ENCODE assay signal across 28 cellular contexts in the genomic region with DNA sequence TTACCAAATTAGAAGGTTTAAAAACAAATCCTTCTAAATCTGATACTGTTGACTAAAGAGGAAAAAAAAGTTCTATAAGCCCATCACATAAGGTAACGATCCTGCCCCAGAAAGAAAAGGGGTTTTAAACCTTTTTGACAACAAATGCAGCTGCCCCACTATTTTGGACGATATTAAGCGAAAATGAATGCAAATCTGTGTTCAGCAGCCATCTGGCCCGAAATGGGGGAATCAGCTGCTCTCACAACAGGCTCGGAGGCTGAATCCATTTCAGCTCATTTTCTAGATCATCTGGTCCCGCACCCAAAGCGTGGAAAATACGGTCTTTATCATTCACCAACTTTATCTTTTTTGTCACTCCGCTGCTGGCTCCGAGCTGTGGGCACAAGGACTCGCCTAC. TPM values are rescaled to one million over a fixed set of nuclear protein-coding genes. Genes with fewer than 3 reads are reported as not detected.
DNase-seq lines count a peak whose midpoint lies in the region; ATAC-seq and TF ChIP-seq lines count a peak whose summit lies in the region.
"Had no signal": no experiment of that assay in that cellular context is flagged by ENCODE, and none has a peak within 500 bp of the region (broad histone marks: within the 10 kb centered on the region; RNA-seq: fewer than 3 reads in every experiment).

No MANE protein-coding gene starts in this region.

- H3K4me1 ChIP-seq in iPS-20b (ENCODE audit: insufficient read depth, low read length) (peaks cover 15% of the 10 kb centered on the region; the same call in 1 of the 2 replicates), left lung (peaks cover 0 to 53% of the 10 kb centered on the region in 2 donors)

- ATAC-seq in sciatic nerve (no peak), left lung (no peak)
- ATAC-seq: activated CD8-positive, alpha-beta T cell treated with anti-CD3 and anti-CD28 coated beads, Interleukin-2, amount 10 ng/mL, durations not matched to agents 7 days and 5 days; activated T-helper 17 cell treated with anti-CD3 and anti-CD28 coated beads, Interleukin-2, amount 50 U/mL, for 72 hours; left lobe of liver had no signal

- H3K9me3 ChIP-seq in SK-N-MC (ENCODE audit: low read depth, low read length) (no peaks in the 10 kb centered on the region), iPS-20b (ENCODE audit: insufficient read depth, low read depth, low read length) (no peaks in the 10 kb centered on the region), left lung (no peaks in the 10 kb centered on the region)
- H3K9me3 ChIP-seq: adrenal gland, ovary, stomach had no signal

- TF ChIP-seq CTCF in left lung (IDR thresholded peaks at IDR 0.05), result no peak

- H3K27me3 ChIP-seq in iPS-20b (ENCODE audit: insufficient read depth, low read length), result peaks cover 98% of the 10 kb centered on the region
- H3K27me3 ChIP-seq in left lung, result peaks cover 96 to 100% of the 10 kb centered on the region in 2 donors

- H3K9ac ChIP-seq in SK-N-MC (ENCODE audit: insufficient read length), result no peak overlapping the region
- H3K9ac ChIP-seq in iPS-20b (ENCODE audit: low read depth, low read length), result no peak overlapping the region

- H3K36me3 ChIP-seq in SK-N-MC (ENCODE audit: insufficient read depth, low read length) (peaks cover 16% of the 10 kb centered on the region), iPS-20b (ENCODE audit: insufficient read depth, low read depth, low read length) (no peaks in the 10 kb centered on the region), left lung (no peaks in the 10 kb centered on the region)
- H3K36me3 ChIP-seq: adrenal gland, cardiac muscle cell, ovary, stomach had no signal

- H3K4me3 ChIP-seq in SK-N-MC (no peak overlapping the region), iPS-20b (ENCODE audit: low read length) (0 out of 2 replicates have a peak overlapping the region, but pooled peaks have one; percentile 22), left lung (no peak overlapping the region)
- H3K4me3 ChIP-seq: adrenal gland, cardiac muscle cell, ovary, stomach had no signal

- H3K27ac ChIP-seq in SK-N-MC (peak overlapping the region; percentile 42; the same call in 1 of the 2 replicates), iPS-20b (ENCODE audit: low read length) (no peak overlapping the region), left lung (no peak overlapping the region)
- H3K27ac ChIP-seq: 22Rv1, adrenal gland, cardiac muscle cell, epithelial cell of prostate, ovary, stomach, VCaP had no signal

- intact Hi-C loops in sciatic nerve (cut with DNase I), result loop anchor here (10.0 kb wide), 1 partner anchor 932 kb away; no protein-coding TSS in a partner anchor
- intact Hi-C loops in left lung (cut with DNase I), result loop anchor here in 1 of 2 donors (10.0 kb wide), 1 partner anchor 932 kb away; no protein-coding TSS in a partner anchor

- peak; percentile 67 for DNase-seq in DMS 273 (lab: John Stamatoyannopoulos, UW; ENCODE audit: unreplicated experiment)
- no peak for DNase-seq in DMS 273 treated with DMSO at 0.1 percent for 48 hours (lab: John Stamatoyannopoulos, UW)
- no peak for DNase-seq in SK-N-MC (ENCODE audit: low read depth, low spot score)
- peak; percentile 49 for DNase-seq in sciatic nerve (ENCODE audit: low spot score)
- DNase-seq in middle frontal gyrus (ENCODE audit: extremely low spot score, low spot score), result no peak
- no peak for DNase-seq in left lung
- DNase-seq in NCI-H345 treated with DMSO at 0.1 percent for 48 hours (lab: John Stamatoyannopoulos, UW; ENCODE audit: unreplicated experiment), result no peak
- DNase-seq: activated CD8-positive, alpha-beta T cell treated with anti-CD3 and anti-CD28 coated beads, Interleukin-2, amount 10 ng/mL, durations not matched to agents 7 days and 5 days; adrenal gland; dermis blood vessel endothelial cell; foreskin melanocyte; NCI-H1048; NCI-H2107; NCI-H526 treated with DMSO at 0.1 percent for 48 hours; ovary; Right ventricle myocardium superior; stimulated activated CD4-positive, alpha-beta T cell treated with anti-CD3 and anti-CD28 coated beads, Interleukin-2, amount 100 ng/mL, for 48 hours; stomach had no signal

RNA-seq across cellular contexts. Expression of gene EBF3, which starts 2.3 kb away (rescaled TPM):
- total RNA-seq in sciatic nerve (38.9 TPM), left lung (under 1 TPM in 1 of 2 donors, not detected in 1; 0.10 TPM)
- total RNA-seq: activated CD8-positive, alpha-beta T cell treated with anti-CD3 and anti-CD28 coated beads, Interleukin-2, amount 10 ng/mL, durations not matched to agents 7 days and 5 days; activated T-helper 17 cell treated with anti-CD3 and anti-CD28 coated beads, Interleukin-2, amount 50 U/mL, for 72 hours; B cell; left lobe of liver; mononuclear cell; T-helper 1 cell treated with Interleukin-12 subunit alpha and Interleukin-12 subunit beta and Interleukin-4 antibody, amounts not matched to agents 30 ng/mL and 1 ng/mL, for 36 hours had no signal

Comparison
In these comparisons a context has a peak if more than half of its experiments do, and no peak if none do; other contexts are left out.
1. DNase-seq: peak in DMS 273 (single experiment) and sciatic nerve (single experiment); none in DMS 273 treated with DMSO at 0.1 percent for 48 hours (single experiment), SK-N-MC (single experiment), middle frontal gyrus (single experiment), left lung (0 of 2) and NCI-H345 treated with DMSO at 0.1 percent for 48 hours (single experiment).
2. RNA of gene EBF3, which starts 2.3 kb away (total RNA-seq): 38.9 TPM in sciatic nerve (single experiment); 0.10 TPM in left lung; every median in the first group is over 10 times any median in the second.